In the genomic region with DNA sequence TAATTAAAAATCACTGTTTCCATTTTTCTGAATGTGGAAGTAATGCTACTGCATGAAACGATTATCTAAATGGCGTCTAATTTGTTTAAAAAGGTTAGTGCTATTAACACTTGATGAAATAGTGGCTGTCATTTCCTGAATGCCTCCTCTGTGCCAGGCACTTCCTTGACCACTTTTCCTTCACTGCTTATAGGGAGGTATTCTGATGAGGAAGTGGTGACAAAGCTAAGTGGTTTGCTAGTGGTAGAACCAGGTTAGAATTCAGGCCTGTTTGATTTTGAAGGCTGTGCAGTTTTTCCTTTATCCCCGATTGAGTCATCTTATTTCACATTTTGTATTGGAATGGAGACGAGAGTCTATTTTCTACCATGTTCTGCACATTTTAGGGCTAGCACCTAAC, we compare ENCODE assay signal across 1 cellular context.
TF ChIP-seq lines count a peak whose summit lies in the region.

No MANE protein-coding gene starts in this region.

TF ChIP-seq in GM23338, 12 proteins besides CTCF, POLR2A, EP300 and RAD21 (continued from another document):
- TF ChIP-seq, protein P1, sequence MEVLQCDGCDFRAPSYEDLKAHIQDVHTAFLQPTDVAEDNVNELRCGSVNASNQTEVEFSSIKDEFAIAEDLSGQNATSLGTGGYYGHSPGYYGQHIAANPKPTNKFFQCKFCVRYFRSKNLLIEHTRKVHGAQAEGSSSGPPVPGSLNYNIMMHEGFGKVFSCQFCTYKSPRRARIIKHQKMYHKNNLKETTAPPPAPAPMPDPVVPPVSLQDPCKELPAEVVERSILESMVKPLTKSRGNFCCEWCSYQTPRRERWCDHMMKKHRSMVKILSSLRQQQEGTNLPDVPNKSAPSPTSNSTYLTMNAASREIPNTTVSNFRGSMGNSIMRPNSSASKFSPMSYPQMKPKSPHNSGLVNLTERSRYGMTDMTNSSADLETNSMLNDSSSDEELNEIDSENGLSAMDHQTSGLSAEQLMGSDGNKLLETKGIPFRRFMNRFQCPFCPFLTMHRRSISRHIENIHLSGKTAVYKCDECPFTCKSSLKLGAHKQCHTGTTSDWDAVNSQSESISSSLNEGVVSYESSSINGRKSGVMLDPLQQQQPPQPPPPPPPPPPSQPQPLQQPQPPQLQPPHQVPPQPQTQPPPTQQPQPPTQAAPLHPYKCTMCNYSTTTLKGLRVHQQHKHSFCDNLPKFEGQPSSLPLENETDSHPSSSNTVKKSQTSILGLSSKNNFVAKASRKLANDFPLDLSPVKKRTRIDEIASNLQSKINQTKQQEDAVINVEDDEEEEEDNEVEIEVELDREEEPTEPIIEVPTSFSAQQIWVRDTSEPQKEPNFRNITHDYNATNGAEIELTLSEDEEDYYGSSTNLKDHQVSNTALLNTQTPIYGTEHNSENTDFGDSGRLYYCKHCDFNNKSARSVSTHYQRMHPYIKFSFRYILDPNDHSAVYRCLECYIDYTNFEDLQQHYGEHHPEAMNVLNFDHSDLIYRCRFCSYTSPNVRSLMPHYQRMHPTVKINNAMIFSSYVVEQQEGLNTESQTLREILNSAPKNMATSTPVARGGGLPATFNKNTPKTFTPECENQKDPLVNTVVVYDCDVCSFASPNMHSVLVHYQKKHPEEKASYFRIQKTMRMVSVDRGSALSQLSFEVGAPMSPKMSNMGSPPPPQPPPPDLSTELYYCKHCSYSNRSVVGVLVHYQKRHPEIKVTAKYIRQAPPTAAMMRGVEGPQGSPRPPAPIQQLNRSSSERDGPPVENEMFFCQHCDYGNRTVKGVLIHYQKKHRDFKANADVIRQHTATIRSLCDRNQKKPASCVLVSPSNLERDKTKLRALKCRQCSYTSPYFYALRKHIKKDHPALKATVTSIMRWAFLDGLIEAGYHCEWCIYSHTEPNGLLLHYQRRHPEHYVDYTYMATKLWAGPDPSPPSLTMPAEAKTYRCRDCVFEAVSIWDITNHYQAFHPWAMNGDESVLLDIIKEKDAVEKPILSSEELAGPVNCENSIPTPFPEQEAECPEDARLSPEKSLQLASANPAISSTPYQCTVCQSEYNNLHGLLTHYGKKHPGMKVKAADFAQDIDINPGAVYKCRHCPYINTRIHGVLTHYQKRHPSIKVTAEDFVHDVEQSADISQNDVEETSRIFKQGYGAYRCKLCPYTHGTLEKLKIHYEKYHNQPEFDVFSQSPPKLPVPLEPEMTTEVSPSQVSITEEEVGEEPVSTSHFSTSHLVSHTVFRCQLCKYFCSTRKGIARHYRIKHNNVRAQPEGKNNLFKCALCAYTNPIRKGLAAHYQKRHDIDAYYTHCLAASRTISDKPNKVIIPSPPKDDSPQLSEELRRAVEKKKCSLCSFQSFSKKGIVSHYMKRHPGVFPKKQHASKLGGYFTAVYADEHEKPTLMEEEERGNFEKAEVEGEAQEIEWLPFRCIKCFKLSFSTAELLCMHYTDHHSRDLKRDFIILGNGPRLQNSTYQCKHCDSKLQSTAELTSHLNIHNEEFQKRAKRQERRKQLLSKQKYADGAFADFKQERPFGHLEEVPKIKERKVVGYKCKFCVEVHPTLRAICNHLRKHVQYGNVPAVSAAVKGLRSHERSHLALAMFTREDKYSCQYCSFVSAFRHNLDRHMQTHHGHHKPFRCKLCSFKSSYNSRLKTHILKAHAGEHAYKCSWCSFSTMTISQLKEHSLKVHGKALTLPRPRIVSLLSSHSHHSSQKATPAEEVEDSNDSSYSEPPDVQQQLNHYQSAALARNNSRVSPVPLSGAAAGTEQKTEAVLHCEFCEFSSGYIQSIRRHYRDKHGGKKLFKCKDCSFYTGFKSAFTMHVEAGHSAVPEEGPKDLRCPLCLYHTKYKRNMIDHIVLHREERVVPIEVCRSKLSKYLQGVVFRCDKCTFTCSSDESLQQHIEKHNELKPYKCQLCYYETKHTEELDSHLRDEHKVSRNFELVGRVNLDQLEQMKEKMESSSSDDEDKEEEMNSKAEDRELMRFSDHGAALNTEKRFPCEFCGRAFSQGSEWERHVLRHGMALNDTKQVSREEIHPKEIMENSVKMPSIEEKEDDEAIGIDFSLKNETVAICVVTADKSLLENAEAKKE (CRISPR knock-in tag; IDR thresholded peaks at IDR 0.05), result no peak
- TF ChIP-seq ZNF331 (CRISPR knock-in tag; IDR thresholded peaks at IDR 0.05; ENCODE audit: low read depth) (no peak), CREB1 (CRISPR knock-in tag; IDR thresholded peaks at IDR 0.05; ENCODE audit: low read depth) (no peak), EZH2phosphoT487 (IDR thresholded peaks at IDR 0.05; ENCODE audit: unreplicated experiment) (no peak), ZNF114 (CRISPR knock-in tag; IDR thresholded peaks at IDR 0.05) (no peak), NANOG (IDR thresholded peaks at IDR 0.05; ENCODE audit: borderline replicate concordance) (no peak), JUNB (IDR thresholded peaks at IDR 0.05; ENCODE audit: unreplicated experiment) (no peak)
- TF ChIP-seq, protein P2, sequence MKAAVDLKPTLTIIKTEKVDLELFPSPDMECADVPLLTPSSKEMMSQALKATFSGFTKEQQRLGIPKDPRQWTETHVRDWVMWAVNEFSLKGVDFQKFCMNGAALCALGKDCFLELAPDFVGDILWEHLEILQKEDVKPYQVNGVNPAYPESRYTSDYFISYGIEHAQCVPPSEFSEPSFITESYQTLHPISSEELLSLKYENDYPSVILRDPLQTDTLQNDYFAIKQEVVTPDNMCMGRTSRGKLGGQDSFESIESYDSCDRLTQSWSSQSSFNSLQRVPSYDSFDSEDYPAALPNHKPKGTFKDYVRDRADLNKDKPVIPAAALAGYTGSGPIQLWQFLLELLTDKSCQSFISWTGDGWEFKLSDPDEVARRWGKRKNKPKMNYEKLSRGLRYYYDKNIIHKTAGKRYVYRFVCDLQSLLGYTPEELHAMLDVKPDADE (IDR thresholded peaks at IDR 0.05), result no peak
